1 cellular context compared by ENCODE assay signal in the genomic region with DNA sequence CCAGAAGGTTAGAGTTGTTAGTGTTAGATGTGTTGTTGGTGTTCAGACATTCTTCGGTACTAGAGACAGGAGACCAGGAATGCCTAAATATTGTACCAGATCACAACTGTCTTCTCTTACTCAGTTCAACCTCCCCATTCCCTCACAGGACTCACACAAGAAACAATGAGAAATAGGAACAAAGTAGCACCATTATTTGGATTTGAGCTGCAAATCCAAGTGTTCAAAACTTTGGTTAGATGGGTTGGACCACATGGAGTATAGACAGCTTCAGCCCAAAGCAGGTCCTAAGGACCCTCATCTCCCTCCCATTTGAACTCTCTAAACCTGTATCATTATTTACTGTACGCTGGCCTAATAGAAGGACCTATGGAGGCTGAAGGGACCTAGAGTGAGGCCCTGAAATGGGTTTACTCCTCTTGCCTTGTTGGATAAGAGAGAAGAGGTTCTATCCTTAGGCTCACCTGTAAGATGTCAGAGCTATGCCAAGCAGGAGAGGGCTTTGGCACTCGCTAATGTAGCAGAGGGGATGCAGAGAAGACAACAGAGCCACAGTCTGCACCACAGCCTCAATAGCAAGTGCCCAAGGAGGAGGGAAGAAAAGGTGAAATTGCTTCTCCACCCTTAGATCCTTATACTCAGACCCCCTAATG.
TF ChIP-seq lines count a peak whose summit lies in the region.

No MANE protein-coding gene starts in this region.

TF ChIP-seq in HepG2, 621 proteins besides CTCF, POLR2A, EP300 and RAD21 (continues in another document):
- TF ChIP-seq, protein P1, sequence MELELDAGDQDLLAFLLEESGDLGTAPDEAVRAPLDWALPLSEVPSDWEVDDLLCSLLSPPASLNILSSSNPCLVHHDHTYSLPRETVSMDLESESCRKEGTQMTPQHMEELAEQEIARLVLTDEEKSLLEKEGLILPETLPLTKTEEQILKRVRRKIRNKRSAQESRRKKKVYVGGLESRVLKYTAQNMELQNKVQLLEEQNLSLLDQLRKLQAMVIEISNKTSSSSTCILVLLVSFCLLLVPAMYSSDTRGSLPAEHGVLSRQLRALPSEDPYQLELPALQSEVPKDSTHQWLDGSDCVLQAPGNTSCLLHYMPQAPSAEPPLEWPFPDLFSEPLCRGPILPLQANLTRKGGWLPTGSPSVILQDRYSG (CRISPR knock-in tag; IDR thresholded peaks at IDR 0.05), result no peak
- TF ChIP-seq FOXA3 (CRISPR knock-in tag; IDR thresholded peaks at IDR 0.05) (no peak), FOSL1 (CRISPR knock-in tag; IDR thresholded peaks at IDR 0.05; ENCODE audit: borderline replicate concordance) (no peak), RFXAP (CRISPR knock-in tag; IDR thresholded peaks at IDR 0.05; ENCODE audit: borderline replicate concordance) (no peak), RBM22 (optimal IDR thresholded peaks at IDR 0.05; ENCODE audit: low read length) (peak; percentile 98), MXI1 (IDR thresholded peaks at IDR 0.05; ENCODE audit: borderline replicate concordance, low read depth, low read length) (no peak), REL (CRISPR knock-in tag; conservative IDR thresholded peaks at IDR 0.05) (0 out of 2 replicates have a peak, but pooled peaks have one; percentile 27), AGO2 (optimal IDR thresholded peaks at IDR 0.05; ENCODE audit: low read depth, low read length) (peak; percentile 2), ZNF777 (CRISPR knock-in tag; IDR thresholded peaks at IDR 0.05) (no peak), FOXK2 (IDR thresholded peaks at IDR 0.05) (no peak), ZNF234 (CRISPR knock-in tag; conservative IDR thresholded peaks at IDR 0.05) (no peak), ZFP41 (CRISPR knock-in tag; IDR thresholded peaks at IDR 0.05; ENCODE audit: borderline replicate concordance) (no peak), ZNF350 (CRISPR knock-in tag; IDR thresholded peaks at IDR 0.05; ENCODE audit: borderline replicate concordance, low read depth) (no peak), ZNF607 (CRISPR knock-in tag; IDR thresholded peaks at IDR 0.05; ENCODE audit: borderline replicate concordance) (no peak), TSC22D2 (CRISPR knock-in tag; IDR thresholded peaks at IDR 0.05; ENCODE audit: borderline replicate concordance) (no peak), ZSCAN20 (CRISPR knock-in tag; IDR thresholded peaks at IDR 0.05; ENCODE audit: borderline replicate concordance) (no peak), TAF1 (CRISPR knock-in tag; IDR thresholded peaks at IDR 0.05) (no peak), BORCS8-MEF2B (CRISPR knock-in tag; IDR thresholded peaks at IDR 0.05) (no peak), ZNF780A (CRISPR knock-in tag; IDR thresholded peaks at IDR 0.05) (0 out of 2 replicates have a peak, but pooled peaks have one; percentile 41)
- TF ChIP-seq, protein P2, sequence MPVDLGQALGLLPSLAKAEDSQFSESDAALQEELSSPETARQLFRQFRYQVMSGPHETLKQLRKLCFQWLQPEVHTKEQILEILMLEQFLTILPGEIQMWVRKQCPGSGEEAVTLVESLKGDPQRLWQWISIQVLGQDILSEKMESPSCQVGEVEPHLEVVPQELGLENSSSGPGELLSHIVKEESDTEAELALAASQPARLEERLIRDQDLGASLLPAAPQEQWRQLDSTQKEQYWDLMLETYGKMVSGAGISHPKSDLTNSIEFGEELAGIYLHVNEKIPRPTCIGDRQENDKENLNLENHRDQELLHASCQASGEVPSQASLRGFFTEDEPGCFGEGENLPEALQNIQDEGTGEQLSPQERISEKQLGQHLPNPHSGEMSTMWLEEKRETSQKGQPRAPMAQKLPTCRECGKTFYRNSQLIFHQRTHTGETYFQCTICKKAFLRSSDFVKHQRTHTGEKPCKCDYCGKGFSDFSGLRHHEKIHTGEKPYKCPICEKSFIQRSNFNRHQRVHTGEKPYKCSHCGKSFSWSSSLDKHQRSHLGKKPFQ (CRISPR knock-in tag; IDR thresholded peaks at IDR 0.05; ENCODE audit: insufficient replicate concordance), result no peak
- TF ChIP-seq, protein P3, sequence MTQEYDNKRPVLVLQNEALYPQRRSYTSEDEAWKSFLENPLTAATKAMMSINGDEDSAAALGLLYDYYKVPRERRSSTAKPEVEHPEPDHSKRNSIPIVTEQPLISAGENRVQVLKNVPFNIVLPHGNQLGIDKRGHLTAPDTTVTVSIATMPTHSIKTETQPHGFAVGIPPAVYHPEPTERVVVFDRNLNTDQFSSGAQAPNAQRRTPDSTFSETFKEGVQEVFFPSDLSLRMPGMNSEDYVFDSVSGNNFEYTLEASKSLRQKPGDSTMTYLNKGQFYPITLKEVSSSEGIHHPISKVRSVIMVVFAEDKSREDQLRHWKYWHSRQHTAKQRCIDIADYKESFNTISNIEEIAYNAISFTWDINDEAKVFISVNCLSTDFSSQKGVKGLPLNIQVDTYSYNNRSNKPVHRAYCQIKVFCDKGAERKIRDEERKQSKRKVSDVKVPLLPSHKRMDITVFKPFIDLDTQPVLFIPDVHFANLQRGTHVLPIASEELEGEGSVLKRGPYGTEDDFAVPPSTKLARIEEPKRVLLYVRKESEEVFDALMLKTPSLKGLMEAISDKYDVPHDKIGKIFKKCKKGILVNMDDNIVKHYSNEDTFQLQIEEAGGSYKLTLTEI (CRISPR knock-in tag; conservative IDR thresholded peaks at IDR 0.05), result no peak
- TF ChIP-seq, protein P4, sequence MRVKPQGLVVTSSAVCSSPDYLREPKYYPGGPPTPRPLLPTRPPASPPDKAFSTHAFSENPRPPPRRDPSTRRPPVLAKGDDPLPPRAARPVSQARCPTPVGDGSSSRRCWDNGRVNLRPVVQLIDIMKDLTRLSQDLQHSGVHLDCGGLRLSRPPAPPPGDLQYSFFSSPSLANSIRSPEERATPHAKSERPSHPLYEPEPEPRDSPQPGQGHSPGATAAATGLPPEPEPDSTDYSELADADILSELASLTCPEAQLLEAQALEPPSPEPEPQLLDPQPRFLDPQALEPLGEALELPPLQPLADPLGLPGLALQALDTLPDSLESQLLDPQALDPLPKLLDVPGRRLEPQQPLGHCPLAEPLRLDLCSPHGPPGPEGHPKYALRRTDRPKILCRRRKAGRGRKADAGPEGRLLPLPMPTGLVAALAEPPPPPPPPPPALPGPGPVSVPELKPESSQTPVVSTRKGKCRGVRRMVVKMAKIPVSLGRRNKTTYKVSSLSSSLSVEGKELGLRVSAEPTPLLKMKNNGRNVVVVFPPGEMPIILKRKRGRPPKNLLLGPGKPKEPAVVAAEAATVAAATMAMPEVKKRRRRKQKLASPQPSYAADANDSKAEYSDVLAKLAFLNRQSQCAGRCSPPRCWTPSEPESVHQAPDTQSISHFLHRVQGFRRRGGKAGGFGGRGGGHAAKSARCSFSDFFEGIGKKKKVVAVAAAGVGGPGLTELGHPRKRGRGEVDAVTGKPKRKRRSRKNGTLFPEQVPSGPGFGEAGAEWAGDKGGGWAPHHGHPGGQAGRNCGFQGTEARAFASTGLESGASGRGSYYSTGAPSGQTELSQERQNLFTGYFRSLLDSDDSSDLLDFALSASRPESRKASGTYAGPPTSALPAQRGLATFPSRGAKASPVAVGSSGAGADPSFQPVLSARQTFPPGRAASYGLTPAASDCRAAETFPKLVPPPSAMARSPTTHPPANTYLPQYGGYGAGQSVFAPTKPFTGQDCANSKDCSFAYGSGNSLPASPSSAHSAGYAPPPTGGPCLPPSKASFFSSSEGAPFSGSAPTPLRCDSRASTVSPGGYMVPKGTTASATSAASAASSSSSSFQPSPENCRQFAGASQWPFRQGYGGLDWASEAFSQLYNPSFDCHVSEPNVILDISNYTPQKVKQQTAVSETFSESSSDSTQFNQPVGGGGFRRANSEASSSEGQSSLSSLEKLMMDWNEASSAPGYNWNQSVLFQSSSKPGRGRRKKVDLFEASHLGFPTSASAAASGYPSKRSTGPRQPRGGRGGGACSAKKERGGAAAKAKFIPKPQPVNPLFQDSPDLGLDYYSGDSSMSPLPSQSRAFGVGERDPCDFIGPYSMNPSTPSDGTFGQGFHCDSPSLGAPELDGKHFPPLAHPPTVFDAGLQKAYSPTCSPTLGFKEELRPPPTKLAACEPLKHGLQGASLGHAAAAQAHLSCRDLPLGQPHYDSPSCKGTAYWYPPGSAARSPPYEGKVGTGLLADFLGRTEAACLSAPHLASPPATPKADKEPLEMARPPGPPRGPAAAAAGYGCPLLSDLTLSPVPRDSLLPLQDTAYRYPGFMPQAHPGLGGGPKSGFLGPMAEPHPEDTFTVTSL (CRISPR knock-in tag; IDR thresholded peaks at IDR 0.05; ENCODE audit: borderline replicate concordance), result no peak
- TF ChIP-seq, protein P5, sequence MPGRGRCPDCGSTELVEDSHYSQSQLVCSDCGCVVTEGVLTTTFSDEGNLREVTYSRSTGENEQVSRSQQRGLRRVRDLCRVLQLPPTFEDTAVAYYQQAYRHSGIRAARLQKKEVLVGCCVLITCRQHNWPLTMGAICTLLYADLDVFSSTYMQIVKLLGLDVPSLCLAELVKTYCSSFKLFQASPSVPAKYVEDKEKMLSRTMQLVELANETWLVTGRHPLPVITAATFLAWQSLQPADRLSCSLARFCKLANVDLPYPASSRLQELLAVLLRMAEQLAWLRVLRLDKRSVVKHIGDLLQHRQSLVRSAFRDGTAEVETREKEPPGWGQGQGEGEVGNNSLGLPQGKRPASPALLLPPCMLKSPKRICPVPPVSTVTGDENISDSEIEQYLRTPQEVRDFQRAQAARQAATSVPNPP (CRISPR knock-in tag; IDR thresholded peaks at IDR 0.05), result no peak
- TF ChIP-seq, protein P6, sequence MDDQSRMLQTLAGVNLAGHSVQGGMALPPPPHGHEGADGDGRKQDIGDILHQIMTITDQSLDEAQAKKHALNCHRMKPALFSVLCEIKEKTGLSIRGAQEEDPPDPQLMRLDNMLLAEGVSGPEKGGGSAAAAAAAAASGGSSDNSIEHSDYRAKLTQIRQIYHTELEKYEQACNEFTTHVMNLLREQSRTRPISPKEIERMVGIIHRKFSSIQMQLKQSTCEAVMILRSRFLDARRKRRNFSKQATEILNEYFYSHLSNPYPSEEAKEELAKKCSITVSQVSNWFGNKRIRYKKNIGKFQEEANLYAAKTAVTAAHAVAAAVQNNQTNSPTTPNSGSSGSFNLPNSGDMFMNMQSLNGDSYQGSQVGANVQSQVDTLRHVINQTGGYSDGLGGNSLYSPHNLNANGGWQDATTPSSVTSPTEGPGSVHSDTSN (CRISPR knock-in tag; IDR thresholded peaks at IDR 0.05; ENCODE audit: borderline replicate concordance), result no peak
- TF ChIP-seq, protein P7, sequence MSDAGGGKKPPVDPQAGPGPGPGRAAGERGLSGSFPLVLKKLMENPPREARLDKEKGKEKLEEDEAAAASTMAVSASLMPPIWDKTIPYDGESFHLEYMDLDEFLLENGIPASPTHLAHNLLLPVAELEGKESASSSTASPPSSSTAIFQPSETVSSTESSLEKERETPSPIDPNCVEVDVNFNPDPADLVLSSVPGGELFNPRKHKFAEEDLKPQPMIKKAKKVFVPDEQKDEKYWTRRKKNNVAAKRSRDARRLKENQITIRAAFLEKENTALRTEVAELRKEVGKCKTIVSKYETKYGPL (CRISPR knock-in tag; IDR thresholded peaks at IDR 0.05), result no peak
- TF ChIP-seq, protein P8, sequence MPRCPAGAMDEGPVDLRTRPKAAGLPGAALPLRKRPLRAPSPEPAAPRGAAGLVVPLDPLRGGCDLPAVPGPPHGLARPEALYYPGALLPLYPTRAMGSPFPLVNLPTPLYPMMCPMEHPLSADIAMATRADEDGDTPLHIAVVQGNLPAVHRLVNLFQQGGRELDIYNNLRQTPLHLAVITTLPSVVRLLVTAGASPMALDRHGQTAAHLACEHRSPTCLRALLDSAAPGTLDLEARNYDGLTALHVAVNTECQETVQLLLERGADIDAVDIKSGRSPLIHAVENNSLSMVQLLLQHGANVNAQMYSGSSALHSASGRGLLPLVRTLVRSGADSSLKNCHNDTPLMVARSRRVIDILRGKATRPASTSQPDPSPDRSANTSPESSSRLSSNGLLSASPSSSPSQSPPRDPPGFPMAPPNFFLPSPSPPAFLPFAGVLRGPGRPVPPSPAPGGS (CRISPR knock-in tag; IDR thresholded peaks at IDR 0.05), result no peak
- TF ChIP-seq, protein P9, sequence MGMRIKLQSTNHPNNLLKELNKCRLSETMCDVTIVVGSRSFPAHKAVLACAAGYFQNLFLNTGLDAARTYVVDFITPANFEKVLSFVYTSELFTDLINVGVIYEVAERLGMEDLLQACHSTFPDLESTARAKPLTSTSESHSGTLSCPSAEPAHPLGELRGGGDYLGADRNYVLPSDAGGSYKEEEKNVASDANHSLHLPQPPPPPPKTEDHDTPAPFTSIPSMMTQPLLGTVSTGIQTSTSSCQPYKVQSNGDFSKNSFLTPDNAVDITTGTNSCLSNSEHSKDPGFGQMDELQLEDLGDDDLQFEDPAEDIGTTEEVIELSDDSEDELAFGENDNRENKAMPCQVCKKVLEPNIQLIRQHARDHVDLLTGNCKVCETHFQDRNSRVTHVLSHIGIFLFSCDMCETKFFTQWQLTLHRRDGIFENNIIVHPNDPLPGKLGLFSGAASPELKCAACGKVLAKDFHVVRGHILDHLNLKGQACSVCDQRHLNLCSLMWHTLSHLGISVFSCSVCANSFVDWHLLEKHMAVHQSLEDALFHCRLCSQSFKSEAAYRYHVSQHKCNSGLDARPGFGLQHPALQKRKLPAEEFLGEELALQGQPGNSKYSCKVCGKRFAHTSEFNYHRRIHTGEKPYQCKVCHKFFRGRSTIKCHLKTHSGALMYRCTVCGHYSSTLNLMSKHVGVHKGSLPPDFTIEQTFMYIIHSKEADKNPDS (CRISPR knock-in tag; IDR thresholded peaks at IDR 0.05), result no peak
- TF ChIP-seq, protein P10, sequence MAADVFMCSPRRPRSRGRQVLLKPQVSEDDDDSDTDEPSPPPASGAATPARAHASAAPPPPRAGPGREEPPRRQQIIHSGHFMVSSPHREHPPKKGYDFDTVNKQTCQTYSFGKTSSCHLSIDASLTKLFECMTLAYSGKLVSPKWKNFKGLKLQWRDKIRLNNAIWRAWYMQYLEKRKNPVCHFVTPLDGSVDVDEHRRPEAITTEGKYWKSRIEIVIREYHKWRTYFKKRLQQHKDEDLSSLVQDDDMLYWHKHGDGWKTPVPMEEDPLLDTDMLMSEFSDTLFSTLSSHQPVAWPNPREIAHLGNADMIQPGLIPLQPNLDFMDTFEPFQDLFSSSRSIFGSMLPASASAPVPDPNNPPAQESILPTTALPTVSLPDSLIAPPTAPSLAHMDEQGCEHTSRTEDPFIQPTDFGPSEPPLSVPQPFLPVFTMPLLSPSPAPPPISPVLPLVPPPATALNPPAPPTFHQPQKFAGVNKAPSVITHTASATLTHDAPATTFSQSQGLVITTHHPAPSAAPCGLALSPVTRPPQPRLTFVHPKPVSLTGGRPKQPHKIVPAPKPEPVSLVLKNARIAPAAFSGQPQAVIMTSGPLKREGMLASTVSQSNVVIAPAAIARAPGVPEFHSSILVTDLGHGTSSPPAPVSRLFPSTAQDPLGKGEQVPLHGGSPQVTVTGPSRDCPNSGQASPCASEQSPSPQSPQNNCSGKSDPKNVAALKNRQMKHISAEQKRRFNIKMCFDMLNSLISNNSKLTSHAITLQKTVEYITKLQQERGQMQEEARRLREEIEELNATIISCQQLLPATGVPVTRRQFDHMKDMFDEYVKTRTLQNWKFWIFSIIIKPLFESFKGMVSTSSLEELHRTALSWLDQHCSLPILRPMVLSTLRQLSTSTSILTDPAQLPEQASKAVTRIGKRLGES (CRISPR knock-in tag; IDR thresholded peaks at IDR 0.05; ENCODE audit: borderline replicate concordance), result no peak
- TF ChIP-seq, protein P11, sequence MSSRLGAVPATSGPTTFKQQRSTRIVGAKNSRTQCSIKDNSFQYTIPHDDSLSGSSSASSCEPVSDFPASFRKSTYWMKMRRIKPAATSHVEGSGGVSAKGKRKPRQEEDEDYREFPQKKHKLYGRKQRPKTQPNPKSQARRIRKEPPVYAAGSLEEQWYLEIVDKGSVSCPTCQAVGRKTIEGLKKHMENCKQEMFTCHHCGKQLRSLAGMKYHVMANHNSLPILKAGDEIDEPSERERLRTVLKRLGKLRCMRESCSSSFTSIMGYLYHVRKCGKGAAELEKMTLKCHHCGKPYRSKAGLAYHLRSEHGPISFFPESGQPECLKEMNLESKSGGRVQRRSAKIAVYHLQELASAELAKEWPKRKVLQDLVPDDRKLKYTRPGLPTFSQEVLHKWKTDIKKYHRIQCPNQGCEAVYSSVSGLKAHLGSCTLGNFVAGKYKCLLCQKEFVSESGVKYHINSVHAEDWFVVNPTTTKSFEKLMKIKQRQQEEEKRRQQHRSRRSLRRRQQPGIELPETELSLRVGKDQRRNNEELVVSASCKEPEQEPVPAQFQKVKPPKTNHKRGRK (CRISPR knock-in tag; IDR thresholded peaks at IDR 0.05), result no peak
